14 cellular contexts compared by ENCODE assay signal in genomic region chr6:42766163-42766670, GRCh38. TPM values are rescaled to one million over a fixed set of nuclear protein-coding genes. Genes with fewer than 3 reads are reported as not detected.
DNase-seq lines count a peak whose midpoint lies in the region; ATAC-seq, FAIRE-seq and TF ChIP-seq lines count a peak whose summit lies in the region.
"Had no signal": no experiment of that assay in that cellular context is flagged by ENCODE, and none has a peak within 500 bp of the region (broad histone marks: within the 10 kb centered on the region; RNA-seq: fewer than 3 reads in every experiment).

No MANE protein-coding gene starts in this region.

- no TSS peak for BruUV-seq in PC-3 (replicated peaks; lab: Mats Ljungman, UMichigan)
- BruUV-seq in endothelial cell of umbilical vein (replicated peaks; lab: Mats Ljungman, UMichigan): no TSS peak

- no peak for TF ChIP-seq POLR2A in endothelial cell of umbilical vein (IDR thresholded peaks at IDR 0.05; ENCODE audit: low read depth, low read length)

- H3K4me2 ChIP-seq in PC-3 (ENCODE audit: low read length): peak overlapping the region; percentile 66
- H3K4me2 ChIP-seq in endothelial cell of umbilical vein (ENCODE audit: insufficient read depth, low read length): no peak overlapping the region

- no peak for FAIRE-seq in endothelial cell of umbilical vein (lab: Jason Lieb, UNC)

- H3K9me1 ChIP-seq in endothelial cell of umbilical vein (replicated peaks; ENCODE audit: control insufficient read depth, extremely low read depth, insufficient read depth, low read length): no peaks in the 10 kb centered on the region

- dilution Hi-C loops in endothelial cell of umbilical vein (cut with MboI; ENCODE audit: extremely low pct_ligation_motif_present, low sequenced_read_pairs): no loop called here

- no peaks in the 10 kb centered on the region for H3K27me3 ChIP-seq in CD8-positive, alpha-beta memory T cell (ENCODE audit: insufficient read depth, low read length, poor library complexity, severe bottlenecking)
- H3K27me3 ChIP-seq in PC-3 (ENCODE audit: low read length) (no peaks in the 10 kb centered on the region), endothelial cell of umbilical vein (ENCODE audit: control insufficient read depth in 2 of 2, insufficient read depth in 2 of 2, low read length in 2 of 2) (no peaks in the 10 kb centered on the region)
- H3K27me3 ChIP-seq: body of pancreas had no signal

- intact Hi-C loops in PC-3 (cut with micrococcal nuclease): loop anchor here (1.0 to 2.0 kb wide), 2 partner anchors 15 to 20 kb away; partner anchors contain the start of gene TBCC
- intact Hi-C loops in endothelial cell of umbilical vein (cut with micrococcal nuclease): no loop called here
- intact Hi-C loops in left ventricle myocardium superior (cut with micrococcal nuclease): no loop called here

- ATAC-seq in PC-3 (peak; percentile 96), left ventricle myocardium superior (no peak), HG03196 (IDR thresholded peaks at IDR 0.05; ENCODE audit: unreplicated experiment) (no peak)
- ATAC-seq in natural killer cell treated with Interleukin-12 subunit alpha and Interleukin-12 subunit beta and Interleukin-15 and Interleukin-18, amount 100 ng/mL, for 72 hours: peak in 1 of 2 donors; percentile 63
- ATAC-seq in stimulated activated effector memory CD8-positive, alpha-beta T cell treated with anti-CD3 and anti-CD28 coated beads, Interleukin-12 subunit alpha, Interleukin-12 subunit beta, amount 100 ng/mL, for 72 hours: no peak
- ATAC-seq: body of pancreas had no signal

- H3K4me1 Mint-ChIP-seq in CD8-positive, alpha-beta memory T cell: peaks cover 36 to 62% (median 48%) of the 10 kb centered on the region in 3 donors
- H3K4me1 Mint-ChIP-seq in natural killer cell treated with Interleukin-12 subunit alpha and Interleukin-12 subunit beta and Interleukin-15 and Interleukin-18, amount 100 ng/mL, for 72 hours (ENCODE audit: low read depth in 2 of 2): peaks cover 43 to 48% of the 10 kb centered on the region in 2 donors
- H3K4me1 Mint-ChIP-seq in stimulated activated effector memory CD8-positive, alpha-beta T cell treated with anti-CD3 and anti-CD28 coated beads, Interleukin-12 subunit alpha, Interleukin-12 subunit beta, amount 100 ng/mL, for 72 hours: peaks cover 29% of the 10 kb centered on the region

- H4K20me1 ChIP-seq in PC-3 (ENCODE audit: low read length) (no peaks in the 10 kb centered on the region), endothelial cell of umbilical vein (replicated peaks; ENCODE audit: control insufficient read depth, extremely low read depth, insufficient read depth, low read length) (no peaks in the 10 kb centered on the region)

- H3K79me2 ChIP-seq in PC-3 (ENCODE audit: low read length) (no peaks in the 10 kb centered on the region), endothelial cell of umbilical vein (ENCODE audit: control insufficient read depth, insufficient read depth, low read length) (no peaks in the 10 kb centered on the region)

- H3K9me3 ChIP-seq in CD8-positive, alpha-beta memory T cell (ENCODE audit: low read length): no peaks in the 10 kb centered on the region
- no peaks in the 10 kb centered on the region for H3K9me3 ChIP-seq in PC-3 (ENCODE audit: low read length)
- no peaks in the 10 kb centered on the region for H3K9me3 ChIP-seq in endothelial cell of umbilical vein (replicated peaks; ENCODE audit: control insufficient read depth, insufficient read depth, low read length)
- H3K9me3 ChIP-seq: body of pancreas had no signal

- H3K9ac ChIP-seq in PC-3 (ENCODE audit: low read length) (peak overlapping the region; percentile 17), endothelial cell of umbilical vein (replicated peaks; ENCODE audit: extremely low read depth, insufficient read depth, low read length) (no peak overlapping the region)

- no peak overlapping the region for H3K4me3 Mint-ChIP-seq in CD8-positive, alpha-beta memory T cell
- peak overlapping the region; percentile 62 for H3K4me3 Mint-ChIP-seq in natural killer cell treated with Interleukin-12 subunit alpha and Interleukin-12 subunit beta and Interleukin-15 and Interleukin-18, amount 100 ng/mL, for 72 hours
- no peak overlapping the region for H3K4me3 Mint-ChIP-seq in stimulated activated effector memory CD8-positive, alpha-beta T cell treated with anti-CD3 and anti-CD28 coated beads, Interleukin-12 subunit alpha, Interleukin-12 subunit beta, amount 100 ng/mL, for 72 hours

- no peak overlapping the region for H3K4me3 ChIP-seq in CD8-positive, alpha-beta memory T cell (ENCODE audit: low read length)
- peak overlapping the region; percentile 36; the same call in 1 of the 2 replicates for H3K4me3 ChIP-seq in PC-3 (ENCODE audit: low read length)
- H3K4me3 ChIP-seq in endothelial cell of umbilical vein (replicated peaks in 1 of 3; ENCODE audit: insufficient read depth in 1 of 3, low read depth in 1 of 3, low read length in 3 of 3): no peak overlapping the region
- H3K4me3 ChIP-seq: body of pancreas had no signal

- H3K9me2 ChIP-seq in PC-3 (replicated peaks; ENCODE audit: low read length): no peaks in the 10 kb centered on the region

- no peak for DNase-seq in CD8-positive, alpha-beta memory T cell
- peak; percentile 92 for DNase-seq in PC-3
- no peak for DNase-seq in endothelial cell of umbilical vein (ENCODE audit: low read depth, low spot score)
- DNase-seq in natural killer cell treated with Interleukin-12 subunit alpha and Interleukin-12 subunit beta and Interleukin-15 and Interleukin-18, amount 100 ng/mL, for 72 hours (ENCODE audit: low spot score): peak; percentile 69
- DNase-seq in left ventricle myocardium superior: no peak
- no peak for DNase-seq in stimulated activated effector memory CD8-positive, alpha-beta T cell treated with anti-CD3 and anti-CD28 coated beads, Interleukin-12 subunit alpha, Interleukin-12 subunit beta, amount 100 ng/mL, for 72 hours (ENCODE audit: low spot score in 2 of 2)
- no peak for DNase-seq in NK-92 (lab: John Stamatoyannopoulos, UW; ENCODE audit: unreplicated experiment)
- DNase-seq: activated T-cell treated with anti-CD3 and anti-CD28 coated beads, Interleukin-2, amount 50 U/mL, for 1 hour; body of pancreas; erythroblast; SHP77; stimulated activated CD8-positive, alpha-beta memory T cell treated with anti-CD3 and anti-CD28 coated beads, Interleukin-4, amount 100 ng/mL, for 48 hours had no signal

- H3K4me1 ChIP-seq in CD8-positive, alpha-beta memory T cell (ENCODE audit: insufficient read depth, low read length): peaks cover 20% of the 10 kb centered on the region
- H3K4me1 ChIP-seq in PC-3 (ENCODE audit: insufficient read depth, low read length): peaks cover 19% of the 10 kb centered on the region
- H3K4me1 ChIP-seq in endothelial cell of umbilical vein (ENCODE audit: control insufficient read depth, extremely low read depth, insufficient read depth, low read length): peaks cover 16% of the 10 kb centered on the region

- no peaks in the 10 kb centered on the region for H3K36me3 ChIP-seq in CD8-positive, alpha-beta memory T cell (ENCODE audit: insufficient read depth, low read length)
- no peaks in the 10 kb centered on the region for H3K36me3 ChIP-seq in PC-3 (ENCODE audit: low read depth, low read length)
- H3K36me3 ChIP-seq in endothelial cell of umbilical vein (ENCODE audit: control insufficient read depth in 2 of 2, extremely low read depth in 1 of 2, insufficient read depth in 2 of 2, low read length in 2 of 2): no peaks in the 10 kb centered on the region

- H3K27ac Mint-ChIP-seq in CD8-positive, alpha-beta memory T cell: peak overlapping the region in 6 of 8 donors; percentile 4 to 91 (median 44)
- H3K27ac Mint-ChIP-seq in natural killer cell treated with Interleukin-12 subunit alpha and Interleukin-12 subunit beta and Interleukin-15 and Interleukin-18, amount 100 ng/mL, for 72 hours: peak overlapping the region; percentile 60 to 92
- no peak overlapping the region for H3K27ac Mint-ChIP-seq in stimulated activated effector memory CD8-positive, alpha-beta T cell treated with anti-CD3 and anti-CD28 coated beads, Interleukin-12 subunit alpha, Interleukin-12 subunit beta, amount 100 ng/mL, for 72 hours

- H3K27ac ChIP-seq in CD8-positive, alpha-beta memory T cell (ENCODE audit: low read depth, low read length): no peak overlapping the region
- H3K27ac ChIP-seq in PC-3 (ENCODE audit: low read length): peak overlapping the region; percentile 84
- H3K27ac ChIP-seq in endothelial cell of umbilical vein (ENCODE audit: insufficient read depth, low read depth, low read length): no peak overlapping the region
- H3K27ac ChIP-seq: body of pancreas had no signal

- POLR2A ChIA-PET in CD8-positive, alpha-beta memory T cell (lab: Charles Lee): interaction anchor here (0.9 to 2.6 kb wide), 2 partner anchors 17 to 18 kb away, joined by 4 to 15 read pairs; no protein-coding TSS in a partner anchor
- POLR2A ChIA-PET in PC-3 (lab: Charles Lee; ENCODE audit: unreplicated experiment): no interaction called here
- POLR2A ChIA-PET in endothelial cell of umbilical vein (lab: Charles Lee): no interaction called here

- CTCF ChIA-PET in CD8-positive, alpha-beta memory T cell (lab: Charles Lee): interaction anchor here (0.9 kb wide), 1 partner anchor 14 kb away, joined by 3 read pairs; no protein-coding TSS in a partner anchor
- CTCF ChIA-PET in PC-3 (lab: Charles Lee): interaction anchor here (0.6 kb wide), 1 partner anchor 17 kb away, joined by 4 read pairs; no protein-coding TSS in a partner anchor
- CTCF ChIA-PET in endothelial cell of umbilical vein (lab: Charles Lee): interaction anchor here (0.9 to 1.2 kb wide), 3 partner anchors 9 to 18 kb away, joined by 3 to 4 read pairs (median 3); no protein-coding TSS in a partner anchor

- H3K36me3 Mint-ChIP-seq in CD8-positive, alpha-beta memory T cell: peaks cover 0 to 12% (median 9%) of the 10 kb centered on the region in 3 donors
- H3K36me3 Mint-ChIP-seq in natural killer cell treated with Interleukin-12 subunit alpha and Interleukin-12 subunit beta and Interleukin-15 and Interleukin-18, amount 100 ng/mL, for 72 hours: no peaks in the 10 kb centered on the region
- peaks cover 12% of the 10 kb centered on the region for H3K36me3 Mint-ChIP-seq in stimulated activated effector memory CD8-positive, alpha-beta T cell treated with anti-CD3 and anti-CD28 coated beads, Interleukin-12 subunit alpha, Interleukin-12 subunit beta, amount 100 ng/mL, for 72 hours

- H3F3A ChIP-seq in PC-3 (ENCODE audit: low read length, unreplicated experiment): peaks cover 8% of the 10 kb centered on the region

- peaks cover 0 to 1% of the 10 kb centered on the region in 2 donors for H3K27me3 Mint-ChIP-seq in CD8-positive, alpha-beta memory T cell
- H3K27me3 Mint-ChIP-seq in natural killer cell treated with Interleukin-12 subunit alpha and Interleukin-12 subunit beta and Interleukin-15 and Interleukin-18, amount 100 ng/mL, for 72 hours: no peaks in the 10 kb centered on the region

- H2AFZ ChIP-seq in PC-3 (ENCODE audit: low read length): peak overlapping the region; percentile 59
- H2AFZ ChIP-seq in endothelial cell of umbilical vein (ENCODE audit: low read depth, low read length): no peak overlapping the region

- TF ChIP-seq CTCF in PC-3 (conservative IDR thresholded peaks at IDR 0.05; ENCODE audit: low read depth, low read length) (no peak), endothelial cell of umbilical vein (IDR thresholded peaks at IDR 0.05; ENCODE audit: extremely low read depth in 1 of 2, insufficient read depth in 1 of 2, low read depth in 1 of 2, low read length in 2 of 2) (no peak)

- H3K9me3 Mint-ChIP-seq in CD8-positive, alpha-beta memory T cell: peaks cover 0 to 3% (median 0%) of the 10 kb centered on the region in 5 donors
- no peaks in the 10 kb centered on the region for H3K9me3 Mint-ChIP-seq in natural killer cell treated with Interleukin-12 subunit alpha and Interleukin-12 subunit beta and Interleukin-15 and Interleukin-18, amount 100 ng/mL, for 72 hours
- no peaks in the 10 kb centered on the region for H3K9me3 Mint-ChIP-seq in stimulated activated effector memory CD8-positive, alpha-beta T cell treated with anti-CD3 and anti-CD28 coated beads, Interleukin-12 subunit alpha, Interleukin-12 subunit beta, amount 100 ng/mL, for 72 hours

RNA-seq across cellular contexts. Expression of gene BICRAL, which starts 15.6 kb away (rescaled TPM):
- 10 to 100 TPM; 15.9 to 16.8 TPM for total RNA-seq in CD8-positive, alpha-beta memory T cell
- 6.8 TPM for polyA plus RNA-seq in CD8-positive, alpha-beta memory T cell
- total RNA-seq in PC-3 (2014; rRNA removed) (3.3 and 3.5 TPM in 2 replicates), endothelial cell of umbilical vein (6.8 and 7.1 TPM in 2 replicates), left ventricle myocardium superior (13.0 TPM)
- polyA plus RNA-seq in endothelial cell of umbilical vein: 5.6 and 5.8 TPM in 2 replicates
- polyA plus RNA-seq in endothelial cell of umbilical vein (2011; cell fraction: cytosol; rRNA removed): 5.2 and 5.3 TPM in 2 replicates
- polyA plus RNA-seq in endothelial cell of umbilical vein (2011; cell fraction: nucleus; rRNA removed): 7.9 and 8.5 TPM in 2 replicates
- 2.2 and 3.7 TPM in 2 replicates for polyA plus RNA-seq in endothelial cell of umbilical vein (2012)
- 15.8 and 17.3 TPM in 2 replicates for polyA minus RNA-seq in endothelial cell of umbilical vein
- 7.7 TPM for polyA minus RNA-seq in endothelial cell of umbilical vein (2011; cell fraction: cytosol; rRNA and poly(A)+ RNA removed)
- 7.2 and 11.2 TPM in 2 replicates for polyA minus RNA-seq in endothelial cell of umbilical vein (2011; cell fraction: nucleus; rRNA and poly(A)+ RNA removed)
- 10 to 100 TPM; 13.5 to 13.9 TPM for total RNA-seq in natural killer cell treated with Interleukin-12 subunit alpha and Interleukin-12 subunit beta and Interleukin-15 and Interleukin-18, amount 100 ng/mL, for 72 hours

RNA-seq across cellular contexts. Expression of gene TBCC, which starts 20.3 kb away (rescaled TPM):
- total RNA-seq in CD8-positive, alpha-beta memory T cell: 10 to 100 TPM; 24.4 to 26.4 TPM
- polyA plus RNA-seq in CD8-positive, alpha-beta memory T cell: 109 TPM
- total RNA-seq in PC-3 (2014; rRNA removed): 32.3 and 36.5 TPM in 2 replicates
- 17.1 and 19.1 TPM in 2 replicates for total RNA-seq in endothelial cell of umbilical vein
- 13.5 and 15.9 TPM in 2 replicates for polyA plus RNA-seq in endothelial cell of umbilical vein
- 13.8 and 14.2 TPM in 2 replicates for polyA plus RNA-seq in endothelial cell of umbilical vein (2011; cell fraction: cytosol; rRNA removed)
- 10.5 and 10.7 TPM in 2 replicates for polyA plus RNA-seq in endothelial cell of umbilical vein (2011; cell fraction: nucleus; rRNA removed)
- 12.0 and 13.0 TPM in 2 replicates for polyA plus RNA-seq in endothelial cell of umbilical vein (2012)
- polyA minus RNA-seq in endothelial cell of umbilical vein: 7.9 and 10.1 TPM in 2 replicates
- 9.5 TPM for polyA minus RNA-seq in endothelial cell of umbilical vein (2011; cell fraction: cytosol; rRNA and poly(A)+ RNA removed)
- polyA minus RNA-seq in endothelial cell of umbilical vein (2011; cell fraction: nucleus; rRNA and poly(A)+ RNA removed): 5.4 and 5.9 TPM in 2 replicates
- 10 to 100 TPM; 28.8 to 32.6 TPM for total RNA-seq in natural killer cell treated with Interleukin-12 subunit alpha and Interleukin-12 subunit beta and Interleukin-15 and Interleukin-18, amount 100 ng/mL, for 72 hours
- 10.6 TPM for total RNA-seq in left ventricle myocardium superior

RNA-seq across cellular contexts. Expression of gene PRPH2, which starts 43.8 kb away (rescaled TPM):
- under 1 TPM in 1 of 2 experiments, not detected in 1; 0.15 TPM for total RNA-seq in CD8-positive, alpha-beta memory T cell
- 0.07 TPM for polyA plus RNA-seq in CD8-positive, alpha-beta memory T cell
- total RNA-seq in PC-3 (2014; rRNA removed) (not detected in 2 replicates), endothelial cell of umbilical vein (0.40 and 0.48 TPM in 2 replicates), left ventricle myocardium superior (0.47 TPM)
- polyA plus RNA-seq in endothelial cell of umbilical vein: 0.32 and 0.46 TPM in 2 replicates
- 0.49 and 0.59 TPM in 2 replicates for polyA plus RNA-seq in endothelial cell of umbilical vein (2011; cell fraction: cytosol; rRNA removed)
- polyA plus RNA-seq in endothelial cell of umbilical vein (2011; cell fraction: nucleus; rRNA removed): 0.63 and 0.75 TPM in 2 replicates
- 0.11 TPM in 1 of 2 replicates, not detected in the other for polyA plus RNA-seq in endothelial cell of umbilical vein (2012)
- polyA minus RNA-seq in endothelial cell of umbilical vein: 0.34 and 0.80 TPM in 2 replicates
- not detected for polyA minus RNA-seq in endothelial cell of umbilical vein (2011; cell fraction: cytosol; rRNA and poly(A)+ RNA removed)
- 0.58 and 0.72 TPM in 2 replicates for polyA minus RNA-seq in endothelial cell of umbilical vein (2011; cell fraction: nucleus; rRNA and poly(A)+ RNA removed)
- under 1 TPM in 1 of 2 donors, not detected in 1; 0.10 TPM for total RNA-seq in natural killer cell treated with Interleukin-12 subunit alpha and Interleukin-12 subunit beta and Interleukin-15 and Interleukin-18, amount 100 ng/mL, for 72 hours
- total RNA-seq: NCI-H460 had no signal

Comparison
In these comparisons a context has a peak if more than half of its experiments do, and no peak if none do; other contexts are left out.
1. DNase-seq: peak in PC-3 (single experiment) and natural killer cell treated with Interleukin-12 subunit alpha and Interleukin-12 subunit beta and Interleukin-15 and Interleukin-18, amount 100 ng/mL, for 72 hours (single experiment); none in CD8-positive, alpha-beta memory T cell (0 of 5), endothelial cell of umbilical vein (single experiment), left ventricle myocardium superior (single experiment), stimulated activated effector memory CD8-positive, alpha-beta T cell treated with anti-CD3 and anti-CD28 coated beads, Interleukin-12 subunit alpha, Interleukin-12 subunit beta, amount 100 ng/mL, for 72 hours (0 of 2) and NK-92 (single experiment).